1 cellular context compared by ENCODE assay signal in the genomic region with DNA sequence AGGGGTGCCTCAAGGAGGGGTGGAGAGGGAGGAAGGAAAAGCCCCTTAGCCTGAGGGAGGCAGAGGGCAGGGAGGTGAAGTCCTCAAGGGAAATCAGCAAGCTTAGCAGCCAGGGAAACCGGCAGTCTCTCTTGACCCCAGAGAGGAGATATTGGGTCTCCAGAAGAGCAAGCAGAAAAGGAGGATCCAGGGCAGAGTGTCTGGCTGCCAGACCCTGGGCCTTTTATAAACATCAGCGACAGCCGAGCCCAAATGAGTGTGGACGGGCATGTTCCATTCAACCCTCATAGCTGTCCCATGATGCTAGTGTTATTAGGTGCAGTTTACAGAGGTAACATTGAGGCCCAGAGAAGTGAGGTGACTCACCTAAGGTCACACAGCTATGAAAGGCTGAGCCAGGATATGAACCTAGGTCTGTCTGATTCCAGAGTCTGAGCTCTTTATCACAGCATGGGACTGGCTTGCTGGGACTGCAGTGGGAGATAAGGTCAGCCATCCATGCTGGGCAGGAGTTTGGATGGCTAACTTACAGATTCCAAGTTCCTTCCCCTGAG.
TF ChIP-seq lines count a peak whose summit lies in the region.

No MANE protein-coding gene starts in this region.

TF ChIP-seq in HepG2, 621 proteins besides CTCF, POLR2A, EP300 and RAD21:
- TF ChIP-seq ZNF407 (CRISPR knock-in tag; IDR thresholded peaks at IDR 0.05; ENCODE audit: not compliant biosample characterization): no peak
- peak; percentile 79; the same call in 1 of the 2 replicates for TF ChIP-seq ZNF768 (CRISPR knock-in tag; IDR thresholded peaks at IDR 0.05)
- TF ChIP-seq ZNF563 (CRISPR knock-in tag; IDR thresholded peaks at IDR 0.05): no peak
- no peak for TF ChIP-seq GTF2F1 (IDR thresholded peaks at IDR 0.05; ENCODE audit: low read length)
- TF ChIP-seq ZNF549 (CRISPR knock-in tag; IDR thresholded peaks at IDR 0.05): no peak
- TF ChIP-seq CAMTA2 (CRISPR knock-in tag; IDR thresholded peaks at IDR 0.05; ENCODE audit: borderline replicate concordance): no peak
TF ChIP-seq in HepG2: peak in this region for 1.
